In genomic region chr13:112703449-112703848, GRCh38 we compare ENCODE assay signal across 16 cellular contexts. TPM values are rescaled to one million over a fixed set of nuclear protein-coding genes. Genes with fewer than 3 reads are reported as not detected.
A peak's percentile ranks its signal among the peaks of the same experiment; 100 is the strongest.
DNase-seq lines count a peak whose midpoint lies in the region; ATAC-seq and TF ChIP-seq lines count a peak whose summit lies in the region.
"Had no signal": no experiment of that assay in that cellular context is flagged by ENCODE, and none has a peak within 500 bp of the region (broad histone marks: within the 10 kb centered on the region; RNA-seq: fewer than 3 reads in every experiment).

No MANE protein-coding gene starts in this region.

- H4K20me1 ChIP-seq in H9 (ENCODE audit: control insufficient read depth, insufficient read depth, insufficient read length) (peaks cover under 1% of the 10 kb centered on the region), smooth muscle cell (ENCODE audit: low read depth) (peaks cover 27% of the 10 kb centered on the region)

- H3K79me2 ChIP-seq in H9 (ENCODE audit: insufficient read depth, low read length) (peaks cover 9% of the 10 kb centered on the region; the same call in 1 of the 2 replicates), smooth muscle cell (ENCODE audit: low read depth) (peaks cover 45% of the 10 kb centered on the region)

- H3K27me3 Mint-ChIP-seq in H9 (ENCODE audit: low read depth): no peaks in the 10 kb centered on the region; the same call in 1 of the 2 replicates
- H3K27me3 Mint-ChIP-seq: B cell; CD8-positive, alpha-beta memory T cell had no signal

- no peak overlapping the region for H2BK20ac ChIP-seq in H9 (ENCODE audit: low read depth, low read length, poor library complexity, severe bottlenecking)

- H3K27ac Mint-ChIP-seq in H9: peak overlapping the region; percentile 36 to 71 (median 58); a peak in 4 of 7 replicates
- H3K27ac Mint-ChIP-seq: B cell had no signal

- H3K9me3 Mint-ChIP-seq in H9: no peaks in the 10 kb centered on the region
- H3K9me3 Mint-ChIP-seq: CD8-positive, alpha-beta memory T cell had no signal

- no peak overlapping the region for H3K18ac ChIP-seq in H9 (ENCODE audit: insufficient read length, low read depth, low read length)

- H3K36me3 Mint-ChIP-seq in H9 (ENCODE audit: insufficient read depth in 1 of 3, low read depth in 3 of 3): peaks cover 3 to 19% (median 5%) of the 10 kb centered on the region in 3 experiments

- H4K91ac ChIP-seq in H9 (ENCODE audit: insufficient read length, low read depth, low read length): no peak overlapping the region

- no peak overlapping the region; a peak in 1 of 5 replicates for H3K4me3 Mint-ChIP-seq in H9
- H3K4me3 Mint-ChIP-seq: B cell; CD8-positive, alpha-beta memory T cell had no signal

- H3F3A ChIP-seq in smooth muscle cell (ENCODE audit: low read depth): no peaks in the 10 kb centered on the region

- H3K9ac ChIP-seq in H9 (ENCODE audit: extremely low read depth, insufficient read length, low read length): no peak overlapping the region
- no peak overlapping the region for H3K9ac ChIP-seq in smooth muscle cell (ENCODE audit: low read depth)

- no peaks in the 10 kb centered on the region for H3K27me3 ChIP-seq in H9 (ENCODE audit: insufficient read depth, low read length)
- H3K27me3 ChIP-seq in smooth muscle cell (ENCODE audit: low read depth): no peaks in the 10 kb centered on the region
- H3K27me3 ChIP-seq in uterus: no peaks in the 10 kb centered on the region

- no peak overlapping the region for H3K23ac ChIP-seq in H9 (ENCODE audit: insufficient read length, low read depth, low read length)

- H4K5ac ChIP-seq in H9 (ENCODE audit: insufficient read length, low read depth, low read length): no peak overlapping the region

- H3K36me3 ChIP-seq in smooth muscle cell (ENCODE audit: low read depth) (no peaks in the 10 kb centered on the region), uterus (no peaks in the 10 kb centered on the region)

- ATAC-seq in GM21515 (IDR thresholded peaks at IDR 0.05; ENCODE audit: unreplicated experiment): no peak
- ATAC-seq: Right ventricle myocardium inferior had no signal

- H2BK5ac ChIP-seq in H9 (ENCODE audit: insufficient read length, low read length): no peak overlapping the region

- TF ChIP-seq POLR2A in uterus (IDR thresholded peaks at IDR 0.05): no peak

- DNase-seq in H9 (no peak), amniotic epithelial cell (ENCODE audit: low read depth) (peak; percentile 64), left kidney (ENCODE audit: low read depth, low spot score) (peak; percentile 42), smooth muscle cell (lab: John Stamatoyannopoulos, UW; ENCODE audit: unreplicated experiment) (no peak), uterus (no peak), iPS-NIHi7 (ENCODE audit: extremely low spot score) (no peak)
- DNase-seq: CD8-positive, alpha-beta memory T cell; DND-41; GDM1; KG1; NCI-H1105; NCI-H446 treated with DMSO at 0.1 percent for 48 hours; NCI-H748 treated with DMSO at 0.1 percent for 48 hours had no signal

- no peak for TF ChIP-seq CTCF in H9 (conservative IDR thresholded peaks at IDR 0.05)
- TF ChIP-seq CTCF in smooth muscle cell (IDR thresholded peaks at IDR 0.05; ENCODE audit: borderline replicate concordance, insufficient read depth, poor library complexity, severe bottlenecking): no peak
- TF ChIP-seq CTCF in uterus (IDR thresholded peaks at IDR 0.05): no peak

- H3K4me1 ChIP-seq in H9 (ENCODE audit: insufficient read depth, low read length): peaks cover 17% of the 10 kb centered on the region
- H3K4me1 ChIP-seq in smooth muscle cell (ENCODE audit: low read depth): peaks cover 21% of the 10 kb centered on the region
- peaks cover 0 to under 1% of the 10 kb centered on the region in 2 donors for H3K4me1 ChIP-seq in uterus

- H3K79me1 ChIP-seq in H9 (ENCODE audit: insufficient read depth, low read depth, low read length, poor library complexity, severe bottlenecking): no peaks in the 10 kb centered on the region

- H3K56ac ChIP-seq in H9 (ENCODE audit: insufficient read length, low read depth, low read length): no peak overlapping the region

- H3K27ac ChIP-seq in H9 (ENCODE audit: insufficient read length, low read depth, low read length): no peak overlapping the region
- H3K27ac ChIP-seq in smooth muscle cell (ENCODE audit: low read depth): peak overlapping the region; percentile 67
- H3K27ac ChIP-seq in uterus: no peak overlapping the region

- no peak overlapping the region for H3K4me2 ChIP-seq in H9 (ENCODE audit: insufficient read depth, insufficient read length, low read length)
- peak overlapping the region; percentile 50 for H3K4me2 ChIP-seq in smooth muscle cell

- no peak overlapping the region for H2BK120ac ChIP-seq in H9 (ENCODE audit: low read depth, low read length, poor library complexity, severe bottlenecking)

- H3T11ph ChIP-seq in H9 (ENCODE audit: low read length): no peak overlapping the region

- no peak overlapping the region for H2BK15ac ChIP-seq in H9 (ENCODE audit: low read depth, low read length)

- peaks cover 48 to 64% of the 10 kb centered on the region in 2 experiments for H3K4me1 Mint-ChIP-seq in H9
- H3K4me1 Mint-ChIP-seq: B cell had no signal

- no peak overlapping the region for H2AFZ ChIP-seq in H9 (ENCODE audit: low read length)
- H2AFZ ChIP-seq in smooth muscle cell (ENCODE audit: low read depth): no peak overlapping the region

- H4K8ac ChIP-seq in H9 (replicated peaks; ENCODE audit: insufficient read length, low read depth, low read length): no peak overlapping the region

- no peak overlapping the region for H3K14ac ChIP-seq in H9 (ENCODE audit: insufficient read depth, low read length)

- H3K4me3 ChIP-seq in smooth muscle cell (no peak overlapping the region), uterus (no peak overlapping the region)

- H3K9me3 ChIP-seq in H9 (ENCODE audit: control insufficient read depth, low read depth, low read length) (no peaks in the 10 kb centered on the region), smooth muscle cell (replicated peaks; ENCODE audit: low read depth) (no peaks in the 10 kb centered on the region), uterus (no peaks in the 10 kb centered on the region)

- no peak overlapping the region for H3K4ac ChIP-seq in H9 (ENCODE audit: low read depth, low read length)

- intact Hi-C loops in uterus (cut with DNase I; ENCODE audit: low total_unique reads): no loop called here

- no peak overlapping the region for H2AK5ac ChIP-seq in H9 (ENCODE audit: insufficient read length, low read length)

- H2BK12ac ChIP-seq in H9 (ENCODE audit: insufficient read length, low read depth, low read length): no peak overlapping the region

- no peaks in the 10 kb centered on the region for H3K23me2 ChIP-seq in H9 (ENCODE audit: insufficient read length, low read depth, low read length, poor library complexity, severe bottlenecking)

- no CpG with 5 or more reads among the region's 10 CpGs for WGBS in H9 (ENCODE audit: extremely low coverage, insufficient read length, low lambda C conversion rate)
- 72% methylated on average over 10 of the region's 10 CpGs for WGBS in smooth muscle cell (ENCODE audit: low lambda C conversion rate)

RNA-seq across cellular contexts. Expression of gene ATP11A, which starts 13.6 kb away (rescaled TPM):
- total RNA-seq in H9 (2021) (61.6 and 65.3 TPM in 2 replicates), smooth muscle cell (6.1 and 7.5 TPM in 2 replicates), uterus (100 to 1,000 TPM in 1 of 4 donors, 10 to 100 TPM in 3; 12.8 to 149 (median 22.8) TPM)
- polyA plus RNA-seq in smooth muscle cell: 6.5 and 15.2 TPM in 2 replicates

Comparison
In these comparisons a context has a peak if more than half of its experiments do, and no peak if none do; other contexts are left out.
1. DNase-seq: peak in amniotic epithelial cell (single experiment) and left kidney (single experiment); none in H9 (single experiment), smooth muscle cell (single experiment), uterus (0 of 2) and iPS-NIHi7 (single experiment).